In the genomic region with DNA sequence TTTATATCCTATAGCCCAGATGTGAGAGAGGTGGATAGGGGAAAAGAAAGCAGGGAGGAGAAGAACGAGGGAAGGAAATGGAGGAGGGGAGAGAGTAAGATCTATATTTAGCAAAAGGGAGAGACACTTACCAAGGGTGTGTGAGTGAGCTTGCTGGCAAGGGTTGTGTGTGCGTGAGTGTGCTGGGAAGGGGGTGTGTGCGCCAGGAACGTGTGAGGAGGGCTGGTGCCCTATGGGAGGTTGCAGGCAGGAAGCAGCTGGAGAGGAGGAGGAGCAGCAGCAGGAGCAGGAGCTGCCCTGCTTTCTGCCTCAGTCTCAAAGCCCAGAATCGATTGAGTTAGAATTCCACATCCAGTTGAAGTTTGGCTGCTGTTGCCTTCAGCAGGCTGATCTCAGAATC, we compare ENCODE assay signal across 12 cellular contexts.
DNase-seq lines count a peak whose midpoint lies in the region; ATAC-seq, FAIRE-seq and TF ChIP-seq lines count a peak whose summit lies in the region.
"Had no signal": no experiment of that assay in that cellular context is flagged by ENCODE, and none has a peak within 500 bp of the region (broad histone marks: within the 10 kb centered on the region; RNA-seq: fewer than 3 reads in every experiment).

No MANE protein-coding gene starts in this region.

- ATAC-seq in left lobe of liver = peak; percentile 18
- peak; percentile 74 for ATAC-seq in thoracic aorta (ENCODE audit: insufficient number of reproducible peaks, low FRiP score, low read depth)
- ATAC-seq in HG03045 (IDR thresholded peaks at IDR 0.05; ENCODE audit: unreplicated experiment) = no peak
- no peak for ATAC-seq in GM19351 (IDR thresholded peaks at IDR 0.05; ENCODE audit: unreplicated experiment)
- ATAC-seq: K562 had no signal

- H3K9me3 ChIP-seq in thoracic aorta = no peaks in the 10 kb centered on the region

- H3K27ac ChIP-seq in thoracic aorta = peak overlapping the region; percentile 54 to 73
- H3K27ac ChIP-seq: epithelial cell of prostate had no signal

- TF ChIP-seq CTCF in bronchial epithelial cell (IDR thresholded peaks at IDR 0.05; ENCODE audit: insufficient read depth, low read length, severe bottlenecking) (no peak), thoracic aorta (IDR thresholded peaks at IDR 0.05) (no peak)

- no peak overlapping the region for H3K4me3 ChIP-seq in bronchial epithelial cell (ENCODE audit: low read depth, low read length)
- peak overlapping the region; percentile 60 for H3K4me3 ChIP-seq in thoracic aorta
- H3K4me3 ChIP-seq: K562 had no signal

- FAIRE-seq in bronchial epithelial cell (lab: Jason Lieb, UNC) = no peak
- FAIRE-seq: A204.1, K562 had no signal

- peaks cover 5 to 41% of the 10 kb centered on the region in 2 donors for H3K4me1 ChIP-seq in thoracic aorta (ENCODE audit: control insufficient read depth in 1 of 2, low read depth in 2 of 2)

- H3K27me3 ChIP-seq in bronchial epithelial cell (ENCODE audit: control insufficient read depth, insufficient read depth, low read length) (no peaks in the 10 kb centered on the region), thoracic aorta (replicated peaks; ENCODE audit: insufficient read depth) (no peaks in the 10 kb centered on the region)

- DNase-seq in NCI-H1417 (lab: John Stamatoyannopoulos, UW) (peak in 2 of 3 experiments; percentile 0 to 24), NCI-H1417 treated with DMSO at 0.1 percent for 48 hours (lab: John Stamatoyannopoulos, UW) (no peak), bronchial epithelial cell (ENCODE audit: low read depth) (peak; percentile 52), left lobe of liver (ENCODE audit: low spot score) (no peak), thoracic aorta (ENCODE audit: low spot score) (peak; percentile 67)
- no peak for DNase-seq in activated CD4-positive, alpha-beta T cell treated with anti-CD3 and anti-CD28 coated beads for 1 hour
- DNase-seq: activated CD4-positive, alpha-beta T cell treated with anti-CD3 and anti-CD28 coated beads, Interleukin-2, amount 10 ng/mL, durations not matched to agents 7 days and 5 days had no signal

- H3K36me3 ChIP-seq in bronchial epithelial cell (ENCODE audit: control insufficient read depth, insufficient read depth, low read length) (no peaks in the 10 kb centered on the region), thoracic aorta (no peaks in the 10 kb centered on the region)

Comparison
In these comparisons a context has a peak if more than half of its experiments do, and no peak if none do; other contexts are left out.
1. DNase-seq: peak in NCI-H1417 (2 of 3), bronchial epithelial cell (single experiment) and thoracic aorta (single experiment); none in NCI-H1417 treated with DMSO at 0.1 percent for 48 hours (single experiment), left lobe of liver (single experiment) and activated CD4-positive, alpha-beta T cell treated with anti-CD3 and anti-CD28 coated beads for 1 hour (single experiment).
2. ATAC-seq: peak in left lobe of liver (single experiment) and thoracic aorta (single experiment); none in HG03045 (single experiment) and GM19351 (single experiment).